18 cellular contexts compared by ENCODE assay signal in the genomic region with DNA sequence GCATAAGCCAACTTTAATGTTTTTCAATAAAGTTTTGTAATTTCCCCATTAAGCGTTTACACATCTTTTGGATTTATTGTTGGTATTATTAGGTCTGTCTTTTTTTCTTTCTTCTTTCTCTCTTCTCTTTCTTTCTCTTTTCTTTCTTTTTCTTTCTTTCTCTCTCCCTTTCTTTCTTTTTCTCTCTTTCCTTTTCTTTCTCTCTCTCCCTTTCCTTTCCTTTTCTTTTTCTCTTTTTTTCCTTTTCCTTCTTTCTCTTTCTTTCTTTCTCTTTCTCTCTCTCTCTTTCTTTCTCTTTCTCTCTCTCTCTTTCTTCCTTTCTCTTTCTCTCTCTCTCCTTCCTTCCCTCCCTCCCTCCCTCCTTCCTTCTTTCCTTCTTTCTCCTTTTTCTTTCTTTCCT. TPM values are rescaled to one million over a fixed set of nuclear protein-coding genes. Genes with fewer than 3 reads are reported as not detected.
DNase-seq lines count a peak whose midpoint lies in the region; ATAC-seq, FAIRE-seq and TF ChIP-seq lines count a peak whose summit lies in the region.
"Had no signal": no experiment of that assay in that cellular context is flagged by ENCODE, and none has a peak within 500 bp of the region (broad histone marks: within the 10 kb centered on the region; RNA-seq: fewer than 3 reads in every experiment).

No MANE protein-coding gene starts in this region.

- intact Hi-C loops in activated CD8-positive, alpha-beta T cell treated with anti-CD3 and anti-CD28 coated beads for 36 hours (cut with micrococcal nuclease), result no loop called here
- intact Hi-C loops in K562 (cut with micrococcal nuclease), result no loop called here

- no TSS peak for BruUV-seq in K562 (replicated peaks; lab: Mats Ljungman, UMichigan)

- CTCF ChIA-PET in activated CD8-positive, alpha-beta T cell treated with anti-CD3 and anti-CD28 coated beads for 36 hours (lab: Charles Lee), result no interaction called here
- CTCF ChIA-PET in activated CD8-positive, alpha-beta T cell treated with anti-CD3 and anti-CD28 coated beads, Interleukin-2, amount 10 ng/mL, durations not matched to agents 7 days and 5 days (lab: Charles Lee), result interaction anchor here (0.6 kb wide), 1 partner anchor 20 kb away, joined by 3 read pairs; no protein-coding TSS in a partner anchor
- CTCF ChIA-PET in K562 (lab: Yijun Ruan, JAX; ENCODE audit: low intra/inter-chr PET ratio), result interaction anchor here (0.7 kb wide), 1 partner anchor 22 kb away, joined by 4 read pairs; no protein-coding TSS in a partner anchor

- no peak for TF ChIP-seq POLR2A in K562 (conservative IDR thresholded peaks at IDR 0.05)

- ATAC-seq in activated CD8-positive, alpha-beta T cell treated with anti-CD3 and anti-CD28 coated beads for 36 hours, result no peak
- ATAC-seq in activated CD8-positive, alpha-beta T cell treated with anti-CD3 and anti-CD28 coated beads, Interleukin-2, amount 10 ng/mL, durations not matched to agents 7 days and 5 days, result no peak
- ATAC-seq in K562, result no peak
- ATAC-seq in stimulated activated effector memory CD8-positive, alpha-beta T cell treated with anti-CD3 and anti-CD28 coated beads, Interleukin-12 subunit alpha, Interleukin-12 subunit beta, amount 100 ng/mL, for 72 hours, result no peak
- ATAC-seq: Right ventricle myocardium inferior had no signal

- POLR2A ChIA-PET in activated CD8-positive, alpha-beta T cell treated with anti-CD3 and anti-CD28 coated beads for 36 hours (lab: Charles Lee), result no interaction called here
- POLR2A ChIA-PET in activated CD8-positive, alpha-beta T cell treated with anti-CD3 and anti-CD28 coated beads, Interleukin-2, amount 10 ng/mL, durations not matched to agents 7 days and 5 days (lab: Charles Lee), result no interaction called here
- POLR2A ChIA-PET in K562 (lab: Yijun Ruan, JAX), result no interaction called here

- no peaks in the 10 kb centered on the region for H3K9me1 ChIP-seq in K562 (ENCODE audit: control insufficient read depth, insufficient read depth, low read length)

- WGBS in K562 (ENCODE audit: insufficient coverage, low coverage, missing lambda C conversion rate), result 83% methylated on average over 1 of the region's 1 CpG

- no peaks in the 10 kb centered on the region for H3K36me3 ChIP-seq in MM.1S (replicated peaks; ENCODE audit: insufficient read depth, low read length)
- H3K36me3 ChIP-seq in K562 (ENCODE audit: control insufficient read depth, insufficient read depth, low read length), result no peaks in the 10 kb centered on the region
- H3K36me3 ChIP-seq: HAP-1, Peyer's patch had no signal

- no peak for TF ChIP-seq EP300 in K562 (IDR thresholded peaks at IDR 0.05; ENCODE audit: low read length)

- H4K20me1 ChIP-seq in MM.1S (ENCODE audit: insufficient read depth, low read length) (no peaks in the 10 kb centered on the region), K562 (replicated peaks; ENCODE audit: control insufficient read depth, insufficient read depth, low read length) (no peaks in the 10 kb centered on the region)

- H3K27ac Mint-ChIP-seq in activated CD8-positive, alpha-beta T cell treated with anti-CD3 and anti-CD28 coated beads for 36 hours, result peak overlapping the region; percentile 15
- H3K27ac Mint-ChIP-seq in activated CD8-positive, alpha-beta T cell treated with anti-CD3 and anti-CD28 coated beads, Interleukin-2, amount 10 ng/mL, durations not matched to agents 7 days and 5 days, result no peak overlapping the region
- peak overlapping the region; percentile 49 for H3K27ac Mint-ChIP-seq in stimulated activated effector memory CD8-positive, alpha-beta T cell treated with anti-CD3 and anti-CD28 coated beads, Interleukin-12 subunit alpha, Interleukin-12 subunit beta, amount 100 ng/mL, for 72 hours
- H3K27ac Mint-ChIP-seq in mesothelial cell of epicardium, result no peak overlapping the region

- H3K79me2 ChIP-seq in MM.1S (ENCODE audit: low read length) (no peaks in the 10 kb centered on the region), K562 (ENCODE audit: control insufficient read depth, insufficient read depth, low read length) (no peaks in the 10 kb centered on the region)

- FAIRE-seq in K562 (lab: Jason Lieb, UNC), result no peak

- in situ Hi-C loops in K562 (cut with MboI), result no loop called here

- H2AFZ ChIP-seq in MM.1S (ENCODE audit: low read length) (no peak overlapping the region), K562 (ENCODE audit: low read depth, low read length) (no peak overlapping the region)

- H3K27me3 ChIP-seq in MM.1S (replicated peaks; ENCODE audit: insufficient read depth, low read length) (no peaks in the 10 kb centered on the region), K562 (ENCODE audit: control insufficient read depth in 2 of 2, insufficient read depth in 2 of 2, low read length in 2 of 2) (no peaks in the 10 kb centered on the region)
- H3K27me3 ChIP-seq: Peyer's patch had no signal

- TF ChIP-seq RAD21 in K562 (CRISPR knock-in tag; conservative IDR thresholded peaks at IDR 0.05 in 1 of 2, IDR thresholded peaks at IDR 0.05 in 1 of 2), result no peak

- TF ChIP-seq CTCF in activated CD8-positive, alpha-beta T cell treated with anti-CD3 and anti-CD28 coated beads for 36 hours (IDR thresholded peaks at IDR 0.05), result peak; percentile 22
- TF ChIP-seq CTCF in MM.1S (IDR thresholded peaks at IDR 0.05; ENCODE audit: low read length) (no peak), K562 (IDR thresholded peaks at IDR 0.05 in 2 of 3, conservative IDR thresholded peaks at IDR 0.05 in 1 of 3; ENCODE audit: insufficient read depth in 2 of 3, low read depth in 1 of 3, low read length in 3 of 3) (no peak), mesothelial cell of epicardium (IDR thresholded peaks at IDR 0.05; ENCODE audit: unreplicated experiment) (no peak)

- peaks cover 8% of the 10 kb centered on the region; the same call in 1 of the 2 replicates for H3F3A ChIP-seq in MM.1S (ENCODE audit: insufficient read depth, low read length)

- H3K4me2 ChIP-seq in MM.1S (ENCODE audit: low read depth, low read length) (peak overlapping the region; percentile 51), K562 (ENCODE audit: insufficient read depth, low read length) (no peak overlapping the region)

- no peak overlapping the region for H3K9ac ChIP-seq in MM.1S (ENCODE audit: low read length)
- H3K9ac ChIP-seq in K562 (ENCODE audit: insufficient read depth in 1 of 2, low read depth in 2 of 2, low read length in 2 of 2), result no peak overlapping the region

- H3K9me2 ChIP-seq in MM.1S (replicated peaks; ENCODE audit: insufficient read depth, low read length), result no peaks in the 10 kb centered on the region

- H3K36me3 Mint-ChIP-seq in activated CD8-positive, alpha-beta T cell treated with anti-CD3 and anti-CD28 coated beads for 36 hours (ENCODE audit: low read depth), result peaks cover 27% of the 10 kb centered on the region
- peaks cover 12% of the 10 kb centered on the region for H3K36me3 Mint-ChIP-seq in activated CD8-positive, alpha-beta T cell treated with anti-CD3 and anti-CD28 coated beads, Interleukin-2, amount 10 ng/mL, durations not matched to agents 7 days and 5 days (ENCODE audit: low read depth)
- peaks cover 31% of the 10 kb centered on the region for H3K36me3 Mint-ChIP-seq in stimulated activated effector memory CD8-positive, alpha-beta T cell treated with anti-CD3 and anti-CD28 coated beads, Interleukin-12 subunit alpha, Interleukin-12 subunit beta, amount 100 ng/mL, for 72 hours
- peaks cover 20% of the 10 kb centered on the region for H3K36me3 Mint-ChIP-seq in mesothelial cell of epicardium

- no peak overlapping the region for H3K4me3 ChIP-seq in MM.1S (ENCODE audit: low read length)
- no peak overlapping the region for H3K4me3 ChIP-seq in K562
- H3K4me3 ChIP-seq: HAP-1, Peyer's patch had no signal

- H3K4me1 ChIP-seq in MM.1S (ENCODE audit: low read length), result peaks cover 7% of the 10 kb centered on the region
- no peaks in the 10 kb centered on the region for H3K4me1 ChIP-seq in K562 (replicated peaks in 1 of 2; ENCODE audit: control insufficient read depth in 2 of 2, insufficient read depth in 2 of 2, low read length in 2 of 2)
- H3K4me1 ChIP-seq: HAP-1, Peyer's patch had no signal

- H3K9me3 ChIP-seq in MM.1S (replicated peaks; ENCODE audit: insufficient read depth, low read length), result no peaks in the 10 kb centered on the region
- no peaks in the 10 kb centered on the region; the same call in 1 of the 2 replicates for H3K9me3 ChIP-seq in K562 (replicated peaks; ENCODE audit: control insufficient read depth, insufficient read depth, low read depth, low read length)
- H3K9me3 ChIP-seq: HAP-1, Peyer's patch had no signal

- H3K4me1 Mint-ChIP-seq in activated CD8-positive, alpha-beta T cell treated with anti-CD3 and anti-CD28 coated beads for 36 hours (ENCODE audit: low read depth), result peaks cover 6% of the 10 kb centered on the region
- H3K4me1 Mint-ChIP-seq in activated CD8-positive, alpha-beta T cell treated with anti-CD3 and anti-CD28 coated beads, Interleukin-2, amount 10 ng/mL, durations not matched to agents 7 days and 5 days (ENCODE audit: low read depth), result no peaks in the 10 kb centered on the region
- peaks cover 32% of the 10 kb centered on the region for H3K4me1 Mint-ChIP-seq in stimulated activated effector memory CD8-positive, alpha-beta T cell treated with anti-CD3 and anti-CD28 coated beads, Interleukin-12 subunit alpha, Interleukin-12 subunit beta, amount 100 ng/mL, for 72 hours
- H3K4me1 Mint-ChIP-seq in mesothelial cell of epicardium, result peaks cover 8% of the 10 kb centered on the region

- no peak for DNase-seq in activated CD8-positive, alpha-beta T cell treated with anti-CD3 and anti-CD28 coated beads for 36 hours
- no peak for DNase-seq in activated CD8-positive, alpha-beta T cell treated with anti-CD3 and anti-CD28 coated beads, Interleukin-2, amount 10 ng/mL, durations not matched to agents 7 days and 5 days
- DNase-seq in MM.1S (no peak), K562 (ENCODE audit: extremely low read depth in 1 of 4, low spot score in 3 of 4) (no peak), mesothelial cell of epicardium (ENCODE audit: low spot score in 2 of 2, unreplicated experiment in 2 of 2) (no peak), NCI-H510A treated with DMSO at 0.1 percent for 48 hours (lab: John Stamatoyannopoulos, UW) (no peak)
- no peak for DNase-seq in stimulated activated effector memory CD8-positive, alpha-beta T cell treated with anti-CD3 and anti-CD28 coated beads, Interleukin-12 subunit alpha, Interleukin-12 subunit beta, amount 100 ng/mL, for 72 hours (ENCODE audit: low spot score in 2 of 2)
- no peak for DNase-seq in activated CD4-positive, CD25-positive, alpha-beta regulatory T cell (lab: John Stamatoyannopoulos, UW)
- DNase-seq: DMS79 treated with DMSO at 0.1 percent for 48 hours; NCI-H1105; NCI-H2081; NCI-H748 treated with DMSO at 0.1 percent for 48 hours; NK-92 treated with Interleukin-12 subunit alpha and Interleukin-12 subunit beta, amount 100 ng/mL, for 24 hours; Peyer's patch had no signal

- no peaks in the 10 kb centered on the region for H3K27me3 Mint-ChIP-seq in activated CD8-positive, alpha-beta T cell treated with anti-CD3 and anti-CD28 coated beads for 36 hours
- H3K27me3 Mint-ChIP-seq in activated CD8-positive, alpha-beta T cell treated with anti-CD3 and anti-CD28 coated beads, Interleukin-2, amount 10 ng/mL, durations not matched to agents 7 days and 5 days (ENCODE audit: low read depth), result no peaks in the 10 kb centered on the region
- H3K27me3 Mint-ChIP-seq in mesothelial cell of epicardium (ENCODE audit: low read depth), result no peaks in the 10 kb centered on the region

- no peak overlapping the region for H3K27ac ChIP-seq in MM.1S (ENCODE audit: low read length)
- no peak overlapping the region for H3K27ac ChIP-seq in K562 (ENCODE audit: extremely low read depth, low read depth, low read length)
- H3K27ac ChIP-seq: 22Rv1, C4-2B, Peyer's patch had no signal

- H3K9me3 Mint-ChIP-seq in activated CD8-positive, alpha-beta T cell treated with anti-CD3 and anti-CD28 coated beads for 36 hours, result no peaks in the 10 kb centered on the region
- H3K9me3 Mint-ChIP-seq in activated CD8-positive, alpha-beta T cell treated with anti-CD3 and anti-CD28 coated beads, Interleukin-2, amount 10 ng/mL, durations not matched to agents 7 days and 5 days (ENCODE audit: insufficient read depth), result no peaks in the 10 kb centered on the region
- H3K9me3 Mint-ChIP-seq in stimulated activated effector memory CD8-positive, alpha-beta T cell treated with anti-CD3 and anti-CD28 coated beads, Interleukin-12 subunit alpha, Interleukin-12 subunit beta, amount 100 ng/mL, for 72 hours, result no peaks in the 10 kb centered on the region
- peaks cover 7% of the 10 kb centered on the region for H3K9me3 Mint-ChIP-seq in mesothelial cell of epicardium

- H3K4me3 Mint-ChIP-seq in activated CD8-positive, alpha-beta T cell treated with anti-CD3 and anti-CD28 coated beads for 36 hours, result no peak overlapping the region
- H3K4me3 Mint-ChIP-seq in activated CD8-positive, alpha-beta T cell treated with anti-CD3 and anti-CD28 coated beads, Interleukin-2, amount 10 ng/mL, durations not matched to agents 7 days and 5 days, result no peak overlapping the region
- peak overlapping the region; percentile 26 for H3K4me3 Mint-ChIP-seq in stimulated activated effector memory CD8-positive, alpha-beta T cell treated with anti-CD3 and anti-CD28 coated beads, Interleukin-12 subunit alpha, Interleukin-12 subunit beta, amount 100 ng/mL, for 72 hours
- no peak overlapping the region for H3K4me3 Mint-ChIP-seq in mesothelial cell of epicardium

RNA-seq across cellular contexts. Expression of a gene that starts 31.3 kb away (rescaled TPM):
- total RNA-seq in activated CD8-positive, alpha-beta T cell treated with anti-CD3 and anti-CD28 coated beads for 36 hours, result 1 to 10 TPM; 1.6 to 2.2 TPM
- total RNA-seq in activated CD8-positive, alpha-beta T cell treated with anti-CD3 and anti-CD28 coated beads, Interleukin-2, amount 10 ng/mL, durations not matched to agents 7 days and 5 days, result under 1 TPM in 1 of 2 experiments, not detected in 1; 0.21 TPM
- 3.7 and 4.7 TPM in 2 replicates for total RNA-seq in K562 (2011; cell fraction: chromatin; rRNA removed; ENCODE audit: low replicate concordance)
- total RNA-seq in K562 (2011; cell fraction: nucleolus; rRNA removed), result 1.7 TPM in 2 replicates
- 2.5 and 3.8 TPM in 2 replicates for total RNA-seq in K562 (2011; cell fraction: nucleoplasm; rRNA removed)
- total RNA-seq in K562 (2014; rRNA removed) (0.68 and 0.73 TPM in 2 replicates), K562 (2014; rRNA removed; fragmentation: Illumina TruSeq; extraction: Trizol) (1.5 and 1.8 TPM in 2 replicates), K562 (2015; rRNA removed; fragmentation: Illumina TruSeq; extraction: Trizol) (0.98 and 1.1 TPM in 2 replicates), K562 (2021) (1.6 and 1.9 TPM in 2 replicates), mesothelial cell of epicardium (124 to 134 TPM (median 130 TPM) in 3 replicates)
- polyA plus RNA-seq in K562 (2011; rRNA removed) (1.7 and 4.4 TPM in 2 replicates), K562 (2014; fragmentation: Illumina TruSeq; extraction: Trizol) (1.4 and 1.8 TPM in 2 replicates), K562 (2014; fragmentation: Nextera tagmentation; extraction: Ambion mirVana) (under 1 TPM; 0.67 to 0.72 TPM), K562 (2014; rRNA removed) (0.80 and 2.0 TPM in 2 replicates)
- polyA plus RNA-seq in K562 (2011; cell fraction: cytosol; rRNA removed), result 1.3 and 2.7 TPM in 2 replicates
- polyA plus RNA-seq in K562 (2011; cell fraction: nucleus; rRNA removed), result 3.0 and 4.1 TPM in 2 replicates
- polyA plus RNA-seq in K562 (2012), result 1.9 and 2.1 TPM in 2 replicates
- 1.3 and 1.9 TPM in 2 replicates for polyA minus RNA-seq in K562 (2011; rRNA and poly(A)+ RNA removed)
- polyA minus RNA-seq in K562 (2011; cell fraction: cytosol; rRNA and poly(A)+ RNA removed), result 1.2 and 1.5 TPM in 2 replicates
- 1.2 and 1.5 TPM in 2 replicates for polyA minus RNA-seq in K562 (2011; cell fraction: nucleus; rRNA and poly(A)+ RNA removed)

RNA-seq across cellular contexts. Expression of a gene that starts 33.3 kb away (rescaled TPM):
- 100 to 1,000 TPM; 539 to 552 TPM for total RNA-seq in activated CD8-positive, alpha-beta T cell treated with anti-CD3 and anti-CD28 coated beads for 36 hours
- 100 to 1,000 TPM; 296 to 302 TPM for total RNA-seq in activated CD8-positive, alpha-beta T cell treated with anti-CD3 and anti-CD28 coated beads, Interleukin-2, amount 10 ng/mL, durations not matched to agents 7 days and 5 days
- total RNA-seq in K562 (2011; cell fraction: chromatin; rRNA removed; ENCODE audit: low replicate concordance), result 81.4 and 87.8 TPM in 2 replicates
- 72.1 and 72.5 TPM in 2 replicates for total RNA-seq in K562 (2011; cell fraction: nucleolus; rRNA removed)
- 120 and 137 TPM in 2 replicates for total RNA-seq in K562 (2011; cell fraction: nucleoplasm; rRNA removed)
- total RNA-seq in K562 (2014; rRNA removed) (338 and 413 TPM in 2 replicates), K562 (2014; rRNA removed; fragmentation: Illumina TruSeq; extraction: Trizol) (431 and 459 TPM in 2 replicates), K562 (2015; rRNA removed; fragmentation: Illumina TruSeq; extraction: Trizol) (358 and 374 TPM in 2 replicates), K562 (2021) (481 and 484 TPM in 2 replicates), mesothelial cell of epicardium (187 to 207 TPM (median 200 TPM) in 3 replicates)
- polyA plus RNA-seq in K562 (2011; rRNA removed) (462 and 543 TPM in 2 replicates), K562 (2014; fragmentation: Illumina TruSeq; extraction: Trizol) (423 and 468 TPM in 2 replicates), K562 (2014; fragmentation: Nextera tagmentation; extraction: Ambion mirVana) (1,000 to 10,000 TPM; 1,113 to 1,298 TPM), K562 (2014; rRNA removed) (648 and 751 TPM in 2 replicates)
- 168 and 348 TPM in 2 replicates for polyA plus RNA-seq in K562 (2011; cell fraction: cytosol; rRNA removed)
- polyA plus RNA-seq in K562 (2011; cell fraction: nucleus; rRNA removed), result 85.5 and 167 TPM in 2 replicates
- polyA plus RNA-seq in K562 (2012), result 387 and 679 TPM in 2 replicates
- 322 and 330 TPM in 2 replicates for polyA minus RNA-seq in K562 (2011; rRNA and poly(A)+ RNA removed)
- polyA minus RNA-seq in K562 (2011; cell fraction: cytosol; rRNA and poly(A)+ RNA removed), result 106 and 108 TPM in 2 replicates
- polyA minus RNA-seq in K562 (2011; cell fraction: nucleus; rRNA and poly(A)+ RNA removed), result 32.7 and 66.8 TPM in 2 replicates

RNA-seq across cellular contexts. Expression of a gene that starts 54.2 kb away (rescaled TPM):
- total RNA-seq in activated CD8-positive, alpha-beta T cell treated with anti-CD3 and anti-CD28 coated beads for 36 hours, result 100 to 1,000 TPM; 214 to 219 TPM
- total RNA-seq in activated CD8-positive, alpha-beta T cell treated with anti-CD3 and anti-CD28 coated beads, Interleukin-2, amount 10 ng/mL, durations not matched to agents 7 days and 5 days, result 1 to 10 TPM in 1 of 2 experiments, under 1 TPM in 1; 0.94 to 1.3 TPM
- total RNA-seq in K562 (2011; cell fraction: chromatin; rRNA removed; ENCODE audit: low replicate concordance), result 0.21 and 0.62 TPM in 2 replicates
- 0.13 and 0.33 TPM in 2 replicates for total RNA-seq in K562 (2011; cell fraction: nucleolus; rRNA removed)
- total RNA-seq in K562 (2011; cell fraction: nucleoplasm; rRNA removed), result 0.22 and 0.23 TPM in 2 replicates
- total RNA-seq in K562 (2014; rRNA removed), result not detected in 2 replicates
- 0.07 and 0.13 TPM in 2 replicates for total RNA-seq in K562 (2014; rRNA removed; fragmentation: Illumina TruSeq; extraction: Trizol)
- 0.07 and 0.08 TPM in 2 replicates for total RNA-seq in K562 (2015; rRNA removed; fragmentation: Illumina TruSeq; extraction: Trizol)
- 0.09 and 0.16 TPM in 2 replicates for total RNA-seq in K562 (2021)
- polyA plus RNA-seq in K562 (2011; rRNA removed), result 0.26 and 0.29 TPM in 2 replicates
- polyA plus RNA-seq in K562 (2011; cell fraction: cytosol; rRNA removed), result 0.12 and 0.16 TPM in 2 replicates
- polyA plus RNA-seq in K562 (2011; cell fraction: nucleus; rRNA removed), result 0.10 and 0.31 TPM in 2 replicates
- 0.29 and 0.87 TPM in 2 replicates for polyA plus RNA-seq in K562 (2012)
- 0.04 and 0.11 TPM in 2 replicates for polyA plus RNA-seq in K562 (2014; fragmentation: Illumina TruSeq; extraction: Trizol)
- polyA plus RNA-seq in K562 (2014; fragmentation: Nextera tagmentation; extraction: Ambion mirVana), result under 1 TPM; 0.08 to 0.15 TPM
- 0.08 TPM in 2 replicates for polyA plus RNA-seq in K562 (2014; rRNA removed)
- 0.53 and 0.63 TPM in 2 replicates for polyA minus RNA-seq in K562 (2011; rRNA and poly(A)+ RNA removed)
- 1.4 TPM in 1 of 2 replicates, not detected in the other for polyA minus RNA-seq in K562 (2011; cell fraction: cytosol; rRNA and poly(A)+ RNA removed)
- 0.13 and 0.33 TPM in 2 replicates for polyA minus RNA-seq in K562 (2011; cell fraction: nucleus; rRNA and poly(A)+ RNA removed)
- total RNA-seq in mesothelial cell of epicardium, result 2.0 to 2.3 TPM (median 2.2 TPM) in 3 replicates
- total RNA-seq: Right ventricle myocardium inferior had no signal

Comparison
In these comparisons a context has a peak if more than half of its experiments do, and no peak if none do; other contexts are left out.
1. H3K27ac Mint-ChIP-seq: peak in activated CD8-positive, alpha-beta T cell treated with anti-CD3 and anti-CD28 coated beads for 36 hours (single experiment) and stimulated activated effector memory CD8-positive, alpha-beta T cell treated with anti-CD3 and anti-CD28 coated beads, Interleukin-12 subunit alpha, Interleukin-12 subunit beta, amount 100 ng/mL, for 72 hours (single experiment); none in activated CD8-positive, alpha-beta T cell treated with anti-CD3 and anti-CD28 coated beads, Interleukin-2, amount 10 ng/mL, durations not matched to agents 7 days and 5 days (single experiment) and mesothelial cell of epicardium (single experiment).
2. RNA of a gene that starts 54.2 kb away (total RNA-seq): 214 to 219 TPM in activated CD8-positive, alpha-beta T cell treated with anti-CD3 and anti-CD28 coated beads for 36 hours; 2.0 to 2.3 TPM in mesothelial cell of epicardium, 0.94 to 1.3 TPM in activated CD8-positive, alpha-beta T cell treated with anti-CD3 and anti-CD28 coated beads, Interleukin-2, amount 10 ng/mL, durations not matched to agents 7 days and 5 days and 0.07 to 0.62 TPM in K562; every median in the first group is over 10 times any median in the second.
3. RNA of a gene that starts 31.3 kb away (total RNA-seq): 124 to 134 TPM in mesothelial cell of epicardium; 1.6 to 2.2 TPM in activated CD8-positive, alpha-beta T cell treated with anti-CD3 and anti-CD28 coated beads for 36 hours, 0.68 to 4.7 TPM in K562 and 0.21 TPM in activated CD8-positive, alpha-beta T cell treated with anti-CD3 and anti-CD28 coated beads, Interleukin-2, amount 10 ng/mL, durations not matched to agents 7 days and 5 days; every median in the first group is over 10 times any median in the second.